In the genomic region with DNA sequence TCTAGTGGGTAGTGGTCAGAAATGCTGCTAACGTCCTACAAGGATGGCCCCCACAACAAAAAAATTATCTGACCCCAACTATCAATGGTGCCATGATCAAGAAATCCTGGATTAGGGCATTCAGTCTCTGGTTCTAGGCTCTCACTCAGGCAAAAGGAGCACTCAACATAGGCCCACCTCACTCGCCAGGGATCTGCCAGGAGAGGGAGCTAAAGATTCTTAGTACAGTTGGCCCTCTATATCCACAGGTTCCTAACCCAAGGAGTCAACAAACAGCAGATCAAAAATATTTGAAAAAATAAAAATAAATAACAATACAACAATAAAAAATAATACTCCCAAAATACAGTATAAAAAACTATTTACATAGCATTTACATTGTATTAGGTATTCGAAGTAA, we compare ENCODE assay signal across 8 cellular contexts. TPM values are rescaled to one million over a fixed set of nuclear protein-coding genes. Genes with fewer than 3 reads are reported as not detected.
DNase-seq lines count a peak whose midpoint lies in the region; ATAC-seq and TF ChIP-seq lines count a peak whose summit lies in the region.

No MANE protein-coding gene starts in this region.

- intact Hi-C loops in activated T-helper 2 cell treated with anti-CD3 and anti-CD28 coated beads, Interferon-gamma antibody, Interleukin-2, Interleukin-4, amounts not matched to agents 10 μg/mL and 5 μg/mL and 100 μg/mL, durations not matched to agents 14 hours and 24 hours and 36 hours (cut with micrococcal nuclease) = no loop called here

- H3K27me3 Mint-ChIP-seq in WTC11 (ENCODE audit: low read depth) = peaks cover 10% of the 10 kb centered on the region
- H3K27me3 Mint-ChIP-seq in activated T-helper 2 cell treated with anti-CD3 and anti-CD28 coated beads, Interferon-gamma antibody, Interleukin-2, Interleukin-4, amounts not matched to agents 10 μg/mL and 5 μg/mL and 100 μg/mL, durations not matched to agents 14 hours and 24 hours and 36 hours (ENCODE audit: low read depth) = peaks cover 6% of the 10 kb centered on the region

- no peaks in the 10 kb centered on the region for H3K9me3 Mint-ChIP-seq in WTC11
- no peaks in the 10 kb centered on the region for H3K9me3 Mint-ChIP-seq in activated T-helper 2 cell treated with anti-CD3 and anti-CD28 coated beads, Interferon-gamma antibody, Interleukin-2, Interleukin-4, amounts not matched to agents 10 μg/mL and 5 μg/mL and 100 μg/mL, durations not matched to agents 14 hours and 24 hours and 36 hours

- ATAC-seq in WTC11 = peak; percentile 79
- ATAC-seq in GM21423 (IDR thresholded peaks at IDR 0.05; ENCODE audit: unreplicated experiment) = no peak

- TF ChIP-seq CTCF in WTC11 (IDR thresholded peaks at IDR 0.05) = no peak

- no peaks in the 10 kb centered on the region for H3K36me3 Mint-ChIP-seq in WTC11
- H3K36me3 Mint-ChIP-seq in activated T-helper 2 cell treated with anti-CD3 and anti-CD28 coated beads, Interferon-gamma antibody, Interleukin-2, Interleukin-4, amounts not matched to agents 10 μg/mL and 5 μg/mL and 100 μg/mL, durations not matched to agents 14 hours and 24 hours and 36 hours (ENCODE audit: low read depth) = no peaks in the 10 kb centered on the region

- CTCF ChIA-PET in WTC11 (lab: Charles Lee) = interaction anchor here (0.5 to 3.3 kb wide), 18 partner anchors 8 to 194 kb away, joined by 3 to 63 read pairs (median 4); no protein-coding TSS in a partner anchor

- no peak overlapping the region for H3K4me3 Mint-ChIP-seq in WTC11
- H3K4me3 Mint-ChIP-seq in activated T-helper 2 cell treated with anti-CD3 and anti-CD28 coated beads, Interferon-gamma antibody, Interleukin-2, Interleukin-4, amounts not matched to agents 10 μg/mL and 5 μg/mL and 100 μg/mL, durations not matched to agents 14 hours and 24 hours and 36 hours (ENCODE audit: low read depth) = no peak overlapping the region

- H3K27ac Mint-ChIP-seq in WTC11 = no peak overlapping the region
- no peak overlapping the region for H3K27ac Mint-ChIP-seq in activated T-helper 2 cell treated with anti-CD3 and anti-CD28 coated beads, Interferon-gamma antibody, Interleukin-2, Interleukin-4, amounts not matched to agents 10 μg/mL and 5 μg/mL and 100 μg/mL, durations not matched to agents 14 hours and 24 hours and 36 hours

- DNase-seq in NOMO-1 (lab: John Stamatoyannopoulos, UW; ENCODE audit: unreplicated experiment in 2 of 2) (peak; percentile 6 to 8), NOMO-1 treated with dmso at 0.1 percent for 144 hours (lab: John Stamatoyannopoulos, UW; ENCODE audit: unreplicated experiment) (no peak), M059J (ENCODE audit: low read depth) (peak; percentile 45), WTC11 (ENCODE audit: low spot score) (peak; percentile 54), kidney tubule cell (ENCODE audit: low spot score) (peak; percentile 28), ureter (ENCODE audit: low spot score) (no peak)
- DNase-seq in activated T-helper 2 cell treated with anti-CD3 and anti-CD28 coated beads, Interferon-gamma antibody, Interleukin-2, Interleukin-4, amounts not matched to agents 10 μg/mL and 5 μg/mL and 100 μg/mL, durations not matched to agents 14 hours and 24 hours and 36 hours (ENCODE audit: low spot score) = no peak

- POLR2A ChIA-PET in WTC11 (lab: Charles Lee) = no interaction called here

- peaks cover under 1% of the 10 kb centered on the region; the same call in 1 of the 2 replicates for H3K4me1 Mint-ChIP-seq in WTC11
- no peaks in the 10 kb centered on the region for H3K4me1 Mint-ChIP-seq in activated T-helper 2 cell treated with anti-CD3 and anti-CD28 coated beads, Interferon-gamma antibody, Interleukin-2, Interleukin-4, amounts not matched to agents 10 μg/mL and 5 μg/mL and 100 μg/mL, durations not matched to agents 14 hours and 24 hours and 36 hours (ENCODE audit: low read depth)

TF ChIP-seq in WTC11, 78 proteins besides CTCF, POLR2A, EP300 and RAD21:
- TF ChIP-seq, protein P1, sequence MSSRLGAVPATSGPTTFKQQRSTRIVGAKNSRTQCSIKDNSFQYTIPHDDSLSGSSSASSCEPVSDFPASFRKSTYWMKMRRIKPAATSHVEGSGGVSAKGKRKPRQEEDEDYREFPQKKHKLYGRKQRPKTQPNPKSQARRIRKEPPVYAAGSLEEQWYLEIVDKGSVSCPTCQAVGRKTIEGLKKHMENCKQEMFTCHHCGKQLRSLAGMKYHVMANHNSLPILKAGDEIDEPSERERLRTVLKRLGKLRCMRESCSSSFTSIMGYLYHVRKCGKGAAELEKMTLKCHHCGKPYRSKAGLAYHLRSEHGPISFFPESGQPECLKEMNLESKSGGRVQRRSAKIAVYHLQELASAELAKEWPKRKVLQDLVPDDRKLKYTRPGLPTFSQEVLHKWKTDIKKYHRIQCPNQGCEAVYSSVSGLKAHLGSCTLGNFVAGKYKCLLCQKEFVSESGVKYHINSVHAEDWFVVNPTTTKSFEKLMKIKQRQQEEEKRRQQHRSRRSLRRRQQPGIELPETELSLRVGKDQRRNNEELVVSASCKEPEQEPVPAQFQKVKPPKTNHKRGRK (CRISPR knock-in tag; IDR thresholded peaks at IDR 0.05; ENCODE audit: borderline replicate concordance) = no peak
- TF ChIP-seq NR1H2 (CRISPR knock-in tag; IDR thresholded peaks at IDR 0.05) = no peak
- TF ChIP-seq HMGA2 (CRISPR knock-in tag; IDR thresholded peaks at IDR 0.05) = peak; percentile 12; the same call in 1 of the 2 replicates

RNA-seq across cellular contexts. Expression of a gene that starts 10.0 kb away (rescaled TPM):
- total RNA-seq in M059J (2014; rRNA removed; shearing (Covaris generic)) = 0.02 TPM in 1 of 2 replicates, not detected in the other
- total RNA-seq in WTC11 (2021) (0.62 to 1.8 TPM (median 1.2 TPM) in 3 replicates), ureter (7.2 TPM)
- 1.2 and 1.8 TPM in 2 replicates for total RNA-seq in activated T-helper 2 cell treated with anti-CD3 and anti-CD28 coated beads, Interferon-gamma antibody, Interleukin-2, Interleukin-4, amounts not matched to agents 10 μg/mL and 5 μg/mL and 100 μg/mL, durations not matched to agents 14 hours and 24 hours and 36 hours

RNA-seq across cellular contexts. Expression of a gene that starts 46.9 kb away (rescaled TPM):
- total RNA-seq in M059J (2014; rRNA removed; shearing (Covaris generic)) = 51.5 and 87.0 TPM in 2 replicates
- total RNA-seq in WTC11 (2021) (165 to 179 TPM (median 168 TPM) in 3 replicates), ureter (143 TPM)
- total RNA-seq in activated T-helper 2 cell treated with anti-CD3 and anti-CD28 coated beads, Interferon-gamma antibody, Interleukin-2, Interleukin-4, amounts not matched to agents 10 μg/mL and 5 μg/mL and 100 μg/mL, durations not matched to agents 14 hours and 24 hours and 36 hours = 91.1 and 104 TPM in 2 replicates

Comparison
In these comparisons a context has a peak if more than half of its experiments do, and no peak if none do; other contexts are left out.
1. DNase-seq: peak in NOMO-1 (2 of 2), M059J (single experiment), WTC11 (single experiment) and kidney tubule cell (single experiment); none in NOMO-1 treated with dmso at 0.1 percent for 144 hours (single experiment), ureter (single experiment) and activated T-helper 2 cell treated with anti-CD3 and anti-CD28 coated beads, Interferon-gamma antibody, Interleukin-2, Interleukin-4, amounts not matched to agents 10 μg/mL and 5 μg/mL and 100 μg/mL, durations not matched to agents 14 hours and 24 hours and 36 hours (single experiment).